ENCODE assay signal across 1 cellular context in the genomic region with DNA sequence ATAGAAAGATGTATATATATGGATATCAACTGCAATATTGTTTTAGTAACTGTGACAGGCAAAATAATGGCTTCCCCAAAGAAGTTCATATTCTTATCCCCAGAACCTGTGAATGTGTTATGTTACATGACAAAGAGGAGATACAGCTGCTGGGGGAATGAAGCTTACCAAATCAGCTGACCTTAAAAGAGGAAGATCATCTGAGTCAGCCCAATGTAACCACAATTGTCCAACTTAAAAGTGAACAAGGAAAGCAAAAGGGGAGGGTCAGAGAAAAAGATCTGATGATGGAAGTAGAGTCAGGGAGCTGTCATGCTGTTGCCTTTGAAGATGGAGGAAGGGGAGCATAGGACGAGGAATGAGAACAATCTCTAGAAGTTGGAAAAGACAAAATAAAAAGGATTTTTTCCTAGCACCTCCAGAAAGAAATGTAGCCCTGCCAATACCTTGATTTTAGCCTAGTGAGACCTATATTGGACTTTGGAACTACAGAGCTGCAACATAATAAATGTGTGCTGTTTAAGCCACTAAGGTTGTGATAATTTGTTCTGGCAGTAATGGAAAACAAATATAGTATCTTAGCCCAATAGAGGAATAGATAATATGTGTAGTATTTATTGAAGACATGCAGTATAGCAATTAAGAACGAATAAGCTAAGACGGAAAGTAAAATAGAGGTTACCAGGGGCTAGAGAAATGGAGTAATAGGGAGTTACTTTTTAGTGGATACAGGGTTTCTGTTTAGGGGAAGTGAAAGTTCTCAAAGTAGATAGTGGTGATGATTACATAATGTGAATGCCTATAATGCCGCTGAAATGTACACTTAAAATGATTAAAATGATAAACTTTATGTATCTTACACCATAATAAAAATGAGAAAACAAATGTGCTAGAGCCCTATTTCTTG.
TF ChIP-seq lines count a peak whose summit lies in the region.

No MANE protein-coding gene starts in this region.

TF ChIP-seq in GM12878, 131 proteins besides CTCF, POLR2A, EP300 and RAD21 (continued from another document and continues in another):
- TF ChIP-seq, protein P1, sequence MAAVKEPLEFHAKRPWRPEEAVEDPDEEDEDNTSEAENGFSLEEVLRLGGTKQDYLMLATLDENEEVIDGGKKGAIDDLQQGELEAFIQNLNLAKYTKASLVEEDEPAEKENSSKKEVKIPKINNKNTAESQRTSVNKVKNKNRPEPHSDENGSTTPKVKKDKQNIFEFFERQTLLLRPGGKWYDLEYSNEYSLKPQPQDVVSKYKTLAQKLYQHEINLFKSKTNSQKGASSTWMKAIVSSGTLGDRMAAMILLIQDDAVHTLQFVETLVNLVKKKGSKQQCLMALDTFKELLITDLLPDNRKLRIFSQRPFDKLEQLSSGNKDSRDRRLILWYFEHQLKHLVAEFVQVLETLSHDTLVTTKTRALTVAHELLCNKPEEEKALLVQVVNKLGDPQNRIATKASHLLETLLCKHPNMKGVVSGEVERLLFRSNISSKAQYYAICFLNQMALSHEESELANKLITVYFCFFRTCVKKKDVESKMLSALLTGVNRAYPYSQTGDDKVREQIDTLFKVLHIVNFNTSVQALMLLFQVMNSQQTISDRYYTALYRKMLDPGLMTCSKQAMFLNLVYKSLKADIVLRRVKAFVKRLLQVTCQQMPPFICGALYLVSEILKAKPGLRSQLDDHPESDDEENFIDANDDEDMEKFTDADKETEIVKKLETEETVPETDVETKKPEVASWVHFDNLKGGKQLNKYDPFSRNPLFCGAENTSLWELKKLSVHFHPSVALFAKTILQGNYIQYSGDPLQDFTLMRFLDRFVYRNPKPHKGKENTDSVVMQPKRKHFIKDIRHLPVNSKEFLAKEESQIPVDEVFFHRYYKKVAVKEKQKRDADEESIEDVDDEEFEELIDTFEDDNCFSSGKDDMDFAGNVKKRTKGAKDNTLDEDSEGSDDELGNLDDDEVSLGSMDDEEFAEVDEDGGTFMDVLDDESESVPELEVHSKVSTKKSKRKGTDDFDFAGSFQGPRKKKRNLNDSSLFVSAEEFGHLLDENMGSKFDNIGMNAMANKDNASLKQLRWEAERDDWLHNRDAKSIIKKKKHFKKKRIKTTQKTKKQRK (IDR thresholded peaks at IDR 0.05; ENCODE audit: low read depth, low read length): no peak
- TF ChIP-seq SIX5 (IDR thresholded peaks at IDR 0.05; ENCODE audit: low read depth, low read length, severe bottlenecking): no peak
- no peak for TF ChIP-seq HDAC2 (IDR thresholded peaks at IDR 0.05)
- TF ChIP-seq FOXK2 (IDR thresholded peaks at IDR 0.05): no peak
- no peak for TF ChIP-seq HDGF (IDR thresholded peaks at IDR 0.05)
- TF ChIP-seq SP1 (IDR thresholded peaks at IDR 0.05; ENCODE audit: low read depth, low read length): no peak
- TF ChIP-seq ZBTB4 (CRISPR knock-in tag; IDR thresholded peaks at IDR 0.05): no peak
- TF ChIP-seq, protein P2, sequence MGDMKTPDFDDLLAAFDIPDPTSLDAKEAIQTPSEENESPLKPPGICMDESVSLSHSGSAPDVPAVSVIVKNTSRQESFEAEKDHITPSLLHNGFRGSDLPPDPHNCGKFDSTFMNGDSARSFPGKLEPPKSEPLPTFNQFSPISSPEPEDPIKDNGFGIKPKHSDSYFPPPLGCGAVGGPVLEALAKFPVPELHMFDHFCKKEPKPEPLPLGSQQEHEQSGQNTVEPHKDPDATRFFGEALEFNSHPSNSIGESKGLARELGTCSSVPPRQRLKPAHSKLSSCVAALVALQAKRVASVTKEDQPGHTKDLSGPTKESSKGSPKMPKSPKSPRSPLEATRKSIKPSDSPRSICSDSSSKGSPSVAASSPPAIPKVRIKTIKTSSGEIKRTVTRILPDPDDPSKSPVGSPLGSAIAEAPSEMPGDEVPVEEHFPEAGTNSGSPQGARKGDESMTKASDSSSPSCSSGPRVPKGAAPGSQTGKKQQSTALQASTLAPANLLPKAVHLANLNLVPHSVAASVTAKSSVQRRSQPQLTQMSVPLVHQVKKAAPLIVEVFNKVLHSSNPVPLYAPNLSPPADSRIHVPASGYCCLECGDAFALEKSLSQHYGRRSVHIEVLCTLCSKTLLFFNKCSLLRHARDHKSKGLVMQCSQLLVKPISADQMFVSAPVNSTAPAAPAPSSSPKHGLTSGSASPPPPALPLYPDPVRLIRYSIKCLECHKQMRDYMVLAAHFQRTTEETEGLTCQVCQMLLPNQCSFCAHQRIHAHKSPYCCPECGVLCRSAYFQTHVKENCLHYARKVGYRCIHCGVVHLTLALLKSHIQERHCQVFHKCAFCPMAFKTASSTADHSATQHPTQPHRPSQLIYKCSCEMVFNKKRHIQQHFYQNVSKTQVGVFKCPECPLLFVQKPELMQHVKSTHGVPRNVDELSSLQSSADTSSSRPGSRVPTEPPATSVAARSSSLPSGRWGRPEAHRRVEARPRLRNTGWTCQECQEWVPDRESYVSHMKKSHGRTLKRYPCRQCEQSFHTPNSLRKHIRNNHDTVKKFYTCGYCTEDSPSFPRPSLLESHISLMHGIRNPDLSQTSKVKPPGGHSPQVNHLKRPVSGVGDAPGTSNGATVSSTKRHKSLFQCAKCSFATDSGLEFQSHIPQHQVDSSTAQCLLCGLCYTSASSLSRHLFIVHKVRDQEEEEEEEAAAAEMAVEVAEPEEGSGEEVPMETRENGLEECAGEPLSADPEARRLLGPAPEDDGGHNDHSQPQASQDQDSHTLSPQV (IDR thresholded peaks at IDR 0.05): no peak
- no peak for TF ChIP-seq E4F1 (IDR thresholded peaks at IDR 0.05; ENCODE audit: borderline replicate concordance, partially characterized antibody)
- no peak for TF ChIP-seq NR2C1 (IDR thresholded peaks at IDR 0.05)
- TF ChIP-seq, protein P3, sequence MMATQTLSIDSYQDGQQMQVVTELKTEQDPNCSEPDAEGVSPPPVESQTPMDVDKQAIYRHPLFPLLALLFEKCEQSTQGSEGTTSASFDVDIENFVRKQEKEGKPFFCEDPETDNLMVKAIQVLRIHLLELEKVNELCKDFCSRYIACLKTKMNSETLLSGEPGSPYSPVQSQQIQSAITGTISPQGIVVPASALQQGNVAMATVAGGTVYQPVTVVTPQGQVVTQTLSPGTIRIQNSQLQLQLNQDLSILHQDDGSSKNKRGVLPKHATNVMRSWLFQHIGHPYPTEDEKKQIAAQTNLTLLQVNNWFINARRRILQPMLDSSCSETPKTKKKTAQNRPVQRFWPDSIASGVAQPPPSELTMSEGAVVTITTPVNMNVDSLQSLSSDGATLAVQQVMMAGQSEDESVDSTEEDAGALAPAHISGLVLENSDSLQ (IDR thresholded peaks at IDR 0.05): peak; percentile 25; the same call in 1 of the 2 replicates
- TF ChIP-seq USF1 (IDR thresholded peaks at IDR 0.05; ENCODE audit: borderline replicate concordance, extremely low read length, insufficient read depth, low read depth, low read length): no peak
- peak; percentile 74; the same call in 1 of the 2 replicates for TF ChIP-seq MTA2 (IDR thresholded peaks at IDR 0.05; ENCODE audit: low read depth)
- TF ChIP-seq, protein P4, sequence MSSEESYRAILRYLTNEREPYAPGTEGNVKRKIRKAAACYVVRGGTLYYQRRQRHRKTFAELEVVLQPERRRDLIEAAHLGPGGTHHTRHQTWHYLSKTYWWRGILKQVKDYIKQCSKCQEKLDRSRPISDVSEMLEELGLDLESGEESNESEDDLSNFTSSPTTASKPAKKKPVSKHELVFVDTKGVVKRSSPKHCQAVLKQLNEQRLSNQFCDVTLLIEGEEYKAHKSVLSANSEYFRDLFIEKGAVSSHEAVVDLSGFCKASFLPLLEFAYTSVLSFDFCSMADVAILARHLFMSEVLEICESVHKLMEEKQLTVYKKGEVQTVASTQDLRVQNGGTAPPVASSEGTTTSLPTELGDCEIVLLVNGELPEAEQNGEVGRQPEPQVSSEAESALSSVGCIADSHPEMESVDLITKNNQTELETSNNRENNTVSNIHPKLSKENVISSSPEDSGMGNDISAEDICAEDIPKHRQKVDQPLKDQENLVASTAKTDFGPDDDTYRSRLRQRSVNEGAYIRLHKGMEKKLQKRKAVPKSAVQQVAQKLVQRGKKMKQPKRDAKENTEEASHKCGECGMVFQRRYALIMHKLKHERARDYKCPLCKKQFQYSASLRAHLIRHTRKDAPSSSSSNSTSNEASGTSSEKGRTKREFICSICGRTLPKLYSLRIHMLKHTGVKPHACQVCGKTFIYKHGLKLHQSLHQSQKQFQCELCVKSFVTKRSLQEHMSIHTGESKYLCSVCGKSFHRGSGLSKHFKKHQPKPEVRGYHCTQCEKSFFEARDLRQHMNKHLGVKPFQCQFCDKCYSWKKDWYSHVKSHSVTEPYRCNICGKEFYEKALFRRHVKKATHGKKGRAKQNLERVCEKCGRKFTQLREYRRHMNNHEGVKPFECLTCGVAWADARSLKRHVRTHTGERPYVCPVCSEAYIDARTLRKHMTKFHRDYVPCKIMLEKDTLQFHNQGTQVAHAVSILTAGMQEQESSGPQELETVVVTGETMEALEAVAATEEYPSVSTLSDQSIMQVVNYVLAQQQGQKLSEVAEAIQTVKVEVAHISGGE (CRISPR knock-in tag; IDR thresholded peaks at IDR 0.05): no peak
- no peak for TF ChIP-seq STAT1 (conservative IDR thresholded peaks at IDR 0.05)
- peak; percentile 67 for TF ChIP-seq RUNX3 (IDR thresholded peaks at IDR 0.05; ENCODE audit: low read length)
- TF ChIP-seq HCFC1 (IDR thresholded peaks at IDR 0.05; ENCODE audit: low read length): no peak
- TF ChIP-seq, protein P5, sequence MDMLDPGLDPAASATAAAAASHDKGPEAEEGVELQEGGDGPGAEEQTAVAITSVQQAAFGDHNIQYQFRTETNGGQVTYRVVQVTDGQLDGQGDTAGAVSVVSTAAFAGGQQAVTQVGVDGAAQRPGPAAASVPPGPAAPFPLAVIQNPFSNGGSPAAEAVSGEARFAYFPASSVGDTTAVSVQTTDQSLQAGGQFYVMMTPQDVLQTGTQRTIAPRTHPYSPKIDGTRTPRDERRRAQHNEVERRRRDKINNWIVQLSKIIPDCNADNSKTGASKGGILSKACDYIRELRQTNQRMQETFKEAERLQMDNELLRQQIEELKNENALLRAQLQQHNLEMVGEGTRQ (IDR thresholded peaks at IDR 0.05; ENCODE audit: borderline replicate concordance, low read depth, low read length): no peak
- no peak for TF ChIP-seq ZNF274 (IDR thresholded peaks at IDR 0.05; ENCODE audit: insufficient read depth, insufficient read length)
- no peak for TF ChIP-seq MEF2A (IDR thresholded peaks at IDR 0.05; ENCODE audit: insufficient read depth, low read depth, low read length)
- peak; percentile 44; the same call in 1 of the 2 replicates for TF ChIP-seq CREM (IDR thresholded peaks at IDR 0.05; ENCODE audit: low read depth)
- no peak for TF ChIP-seq ZNF384 (IDR thresholded peaks at IDR 0.05; ENCODE audit: borderline replicate concordance, low read depth, low read length)
- TF ChIP-seq SIN3A (IDR thresholded peaks at IDR 0.05; ENCODE audit: low read depth, low read length): no peak
- TF ChIP-seq ZBTB33 (IDR thresholded peaks at IDR 0.05): no peak
- TF ChIP-seq MYB (IDR thresholded peaks at IDR 0.05; ENCODE audit: borderline replicate concordance, low read depth, low read length): no peak
- TF ChIP-seq SUPT20H (IDR thresholded peaks at IDR 0.05; ENCODE audit: borderline replicate concordance, control insufficient read depth, low read depth, low read length): no peak
